In genomic region chr9:97848582-97849237, GRCh38 we compare ENCODE assay signal across 2 cellular contexts.
TF ChIP-seq lines count a peak whose summit lies in the region.

No MANE protein-coding gene starts in this region.

TF ChIP-seq in liver, 16 proteins besides CTCF, POLR2A, EP300 and RAD21 (continued from another document):
- TF ChIP-seq RXRA (IDR thresholded peaks at IDR 0.05) (no peak), SP1 (IDR thresholded peaks at IDR 0.05) (no peak), EGR1 (IDR thresholded peaks at IDR 0.05; ENCODE audit: low read depth in 2 of 2) (no peak), ZBTB33 (IDR thresholded peaks at IDR 0.05) (no peak), TAF1 (conservative IDR thresholded peaks at IDR 0.05) (no peak)
- TF ChIP-seq, protein P1, sequence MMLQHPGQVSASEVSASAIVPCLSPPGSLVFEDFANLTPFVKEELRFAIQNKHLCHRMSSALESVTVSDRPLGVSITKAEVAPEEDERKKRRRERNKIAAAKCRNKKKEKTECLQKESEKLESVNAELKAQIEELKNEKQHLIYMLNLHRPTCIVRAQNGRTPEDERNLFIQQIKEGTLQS (IDR thresholded peaks at IDR 0.05), result no peak

TF ChIP-seq in HepG2, 621 proteins besides CTCF, POLR2A, EP300 and RAD21:
- TF ChIP-seq ATF4 (CRISPR knock-in tag; IDR thresholded peaks at IDR 0.05), result no peak
- TF ChIP-seq ZNF660 (CRISPR knock-in tag; IDR thresholded peaks at IDR 0.05; ENCODE audit: borderline replicate concordance, low read depth), result no peak
- no peak for TF ChIP-seq PHF5A (CRISPR knock-in tag; IDR thresholded peaks at IDR 0.05; ENCODE audit: low read depth, unreplicated experiment)
- no peak for TF ChIP-seq ZBTB7A (CRISPR knock-in tag; IDR thresholded peaks at IDR 0.05)
- TF ChIP-seq TOPORS (CRISPR knock-in tag; IDR thresholded peaks at IDR 0.05), result no peak
- no peak for TF ChIP-seq ZNF737 (CRISPR knock-in tag; IDR thresholded peaks at IDR 0.05; ENCODE audit: borderline replicate concordance)
- TF ChIP-seq ZFP62 (CRISPR knock-in tag; IDR thresholded peaks at IDR 0.05), result no peak
- no peak for TF ChIP-seq KLF9 (CRISPR knock-in tag; IDR thresholded peaks at IDR 0.05; ENCODE audit: low read depth)
- TF ChIP-seq ZNF552 (CRISPR knock-in tag; IDR thresholded peaks at IDR 0.05; ENCODE audit: borderline replicate concordance), result no peak
- TF ChIP-seq ZNF333 (CRISPR knock-in tag; IDR thresholded peaks at IDR 0.05; ENCODE audit: borderline replicate concordance), result no peak
- TF ChIP-seq ZNF670 (CRISPR knock-in tag; IDR thresholded peaks at IDR 0.05; ENCODE audit: borderline replicate concordance), result no peak
- TF ChIP-seq MAFK (conservative IDR thresholded peaks at IDR 0.05 in 1 of 2, IDR thresholded peaks at IDR 0.05 in 1 of 2; ENCODE audit: low read length in 2 of 2), result no peak
- TF ChIP-seq EEA1 (CRISPR knock-in tag; IDR thresholded peaks at IDR 0.05; ENCODE audit: borderline replicate concordance), result no peak
